ENCODE assay signal across 1 cellular context in the genomic region with DNA sequence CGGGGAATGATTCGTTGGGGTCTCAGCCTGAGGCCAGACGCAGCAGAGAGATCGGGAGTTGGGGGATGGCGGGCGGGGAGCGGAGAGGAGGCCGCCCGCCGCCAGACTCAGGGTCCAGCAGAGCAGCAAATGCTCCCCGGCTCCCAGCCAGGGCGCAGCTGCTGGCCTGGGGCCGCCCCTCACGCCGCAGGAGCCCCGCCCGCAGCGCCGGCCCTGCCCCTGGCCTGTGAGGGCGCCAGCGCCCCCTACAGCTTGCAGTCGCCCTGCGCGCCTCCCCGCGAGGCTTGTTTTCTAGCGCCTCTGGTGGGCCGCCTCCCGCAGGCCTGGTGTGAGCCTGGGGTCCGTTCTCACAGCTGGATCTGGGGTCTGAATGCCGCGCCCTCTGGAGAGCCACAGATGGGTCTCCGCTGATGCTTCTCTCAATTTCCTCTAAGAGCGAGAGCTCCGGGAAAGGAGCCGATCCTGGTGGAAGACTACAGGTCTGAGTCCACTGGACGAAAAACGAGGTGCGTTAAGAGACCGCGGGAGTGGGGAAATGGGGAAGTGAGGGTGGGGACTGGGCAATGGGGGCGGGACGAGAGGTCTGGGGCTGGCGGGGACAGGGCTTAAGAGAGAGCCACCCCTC.
TF ChIP-seq lines count a peak whose summit lies in the region.

No MANE protein-coding gene starts in this region.

TF ChIP-seq in IMR-90, 13 proteins besides CTCF, POLR2A, EP300 and RAD21:
- TF ChIP-seq CEBPB (IDR thresholded peaks at IDR 0.05; ENCODE audit: low read depth, low read length) (no peak), BHLHE40 (IDR thresholded peaks at IDR 0.05; ENCODE audit: low read depth, low read length) (no peak), MXI1 (IDR thresholded peaks at IDR 0.05; ENCODE audit: borderline replicate concordance, low read depth, low read length) (peak; percentile 51; the same call in 1 of the 2 replicates), FOS (IDR thresholded peaks at IDR 0.05; ENCODE audit: low read depth, low read length) (no peak), RFX5 (IDR thresholded peaks at IDR 0.05; ENCODE audit: low read depth, low read length) (0 out of 2 replicates have a peak, but pooled peaks have one; percentile 34), MAZ (IDR thresholded peaks at IDR 0.05; ENCODE audit: borderline replicate concordance, low read depth, low read length) (peak; percentile 98), SMC3 (IDR thresholded peaks at IDR 0.05; ENCODE audit: low read depth, low read length) (peak; percentile 45), NFE2L2 (IDR thresholded peaks at IDR 0.05; ENCODE audit: low read depth, low read length) (no peak), RCOR1 (IDR thresholded peaks at IDR 0.05; ENCODE audit: insufficient replicate concordance, low read length) (peak; percentile 56), MAFK (IDR thresholded peaks at IDR 0.05; ENCODE audit: low read depth, low read length) (no peak), CHD1 (IDR thresholded peaks at IDR 0.05; ENCODE audit: low read depth, low read length) (no peak)
- TF ChIP-seq, protein P1, sequence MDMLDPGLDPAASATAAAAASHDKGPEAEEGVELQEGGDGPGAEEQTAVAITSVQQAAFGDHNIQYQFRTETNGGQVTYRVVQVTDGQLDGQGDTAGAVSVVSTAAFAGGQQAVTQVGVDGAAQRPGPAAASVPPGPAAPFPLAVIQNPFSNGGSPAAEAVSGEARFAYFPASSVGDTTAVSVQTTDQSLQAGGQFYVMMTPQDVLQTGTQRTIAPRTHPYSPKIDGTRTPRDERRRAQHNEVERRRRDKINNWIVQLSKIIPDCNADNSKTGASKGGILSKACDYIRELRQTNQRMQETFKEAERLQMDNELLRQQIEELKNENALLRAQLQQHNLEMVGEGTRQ (IDR thresholded peaks at IDR 0.05; ENCODE audit: low read depth, low read length), result no peak
- TF ChIP-seq, protein P2, sequence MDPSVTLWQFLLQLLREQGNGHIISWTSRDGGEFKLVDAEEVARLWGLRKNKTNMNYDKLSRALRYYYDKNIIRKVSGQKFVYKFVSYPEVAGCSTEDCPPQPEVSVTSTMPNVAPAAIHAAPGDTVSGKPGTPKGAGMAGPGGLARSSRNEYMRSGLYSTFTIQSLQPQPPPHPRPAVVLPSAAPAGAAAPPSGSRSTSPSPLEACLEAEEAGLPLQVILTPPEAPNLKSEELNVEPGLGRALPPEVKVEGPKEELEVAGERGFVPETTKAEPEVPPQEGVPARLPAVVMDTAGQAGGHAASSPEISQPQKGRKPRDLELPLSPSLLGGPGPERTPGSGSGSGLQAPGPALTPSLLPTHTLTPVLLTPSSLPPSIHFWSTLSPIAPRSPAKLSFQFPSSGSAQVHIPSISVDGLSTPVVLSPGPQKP (IDR thresholded peaks at IDR 0.05; ENCODE audit: borderline replicate concordance, low read depth, low read length), result no peak
TF ChIP-seq in IMR-90: peak in this region for 5.
